In the genomic region with DNA sequence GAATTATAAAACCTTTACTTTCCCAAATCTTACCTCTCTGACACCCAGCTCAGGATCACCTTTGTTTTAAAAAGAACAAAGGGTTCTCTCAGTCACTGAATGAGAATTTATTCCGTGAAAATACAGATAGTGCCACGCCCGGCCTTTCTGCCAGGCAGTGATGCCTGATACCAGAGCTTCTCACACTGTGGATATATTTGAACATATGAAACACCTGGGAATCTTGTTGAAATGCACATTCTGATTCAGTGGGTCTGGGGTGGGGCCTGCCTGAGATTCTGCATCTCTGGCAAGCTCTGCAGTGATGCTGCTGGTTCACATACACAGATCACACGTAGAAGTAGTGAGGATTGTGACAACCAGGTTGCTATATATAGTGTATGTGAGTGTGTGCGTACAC, we compare ENCODE assay signal across 27 cellular contexts.
"Had no signal": no experiment of that assay in that cellular context is flagged by ENCODE, and none has a peak within 500 bp of the region (broad histone marks: within the 10 kb centered on the region; RNA-seq: fewer than 3 reads in every experiment).

No MANE protein-coding gene starts in this region.

- FAIRE-seq: TTC549 had no signal

- H3K27ac ChIP-seq: KMS-11, SJSA1 had no signal

- DNase-seq: activated CD4-positive, alpha-beta T cell treated with anti-CD3 and anti-CD28 coated beads, Interleukin-2, amount 10 ng/mL, durations not matched to agents 24 days and 14 days; activated CD4-positive, alpha-beta T cell treated with anti-CD3 and anti-CD28 coated beads, Interleukin-2, amount 50 U/mL, for 4 hours; activated CD8-positive, alpha-beta T cell treated with anti-CD3 and anti-CD28 coated beads for 36 hours; activated effector memory CD4-positive, alpha-beta T cell treated with anti-CD3 and anti-CD28 coated beads, Interleukin-2, amount 50 U/mL, for 16 hours; activated naive CD4-positive, alpha-beta T cell; activated naive CD4-positive, alpha-beta T cell treated with anti-CD3 and anti-CD28 coated beads, Interleukin-2, amount 50 U/mL, for 16 hours; activated naive CD8-positive, alpha-beta T cell treated with anti-CD3 and anti-CD28 coated beads for 36 hours; activated T-cell treated with anti-CD3 and anti-CD28 coated beads, Interleukin-2, amount 50 U/mL, for 1 hour; activated T-cell treated with anti-CD3 and anti-CD28 coated beads, Interleukin-2, amount 50 U/mL, for 72 hours; amniotic stem cell; aorta; NCI-H1092 treated with DMSO at 0.1 percent for 48 hours; NCI-H1417; NCI-H146; NCI-H187 treated with DMSO at 0.1 percent for 48 hours; NCI-H2081 treated with DMSO at 0.1 percent for 48 hours; NCI-H226; NCI-H446 treated with DMSO at 0.1 percent for 48 hours; NCI-H524; NCI-H69; SHP77; SK-N-SH had no signal

- ATAC-seq: activated CD8-positive, alpha-beta T cell treated with anti-CD3 and anti-CD28 coated beads for 36 hours; activated T-cell treated with anti-CD3 and anti-CD28 coated beads, Interleukin-2, amount 50 U/mL, for 72 hours; activated T-helper 17 cell treated with anti-CD3 and anti-CD28 coated beads, Interleukin-2, amount 50 U/mL, for 72 hours; Panc1 had no signal
